Comparison of ENCODE assay signal across 34 cellular contexts in genomic region chr1:152759453-152760173, GRCh38. TPM values are rescaled to one million over a fixed set of nuclear protein-coding genes. Genes with fewer than 3 reads are reported as not detected.
"Had no signal": no experiment of that assay in that cellular context is flagged by ENCODE, and none has a peak within 500 bp of the region (broad histone marks: within the 10 kb centered on the region; RNA-seq: fewer than 3 reads in every experiment).

No MANE protein-coding gene starts in this region.

- H3K4me3 Mint-ChIP-seq: activated CD4-positive, alpha-beta memory T cell treated with anti-CD3 and anti-CD28 coated beads for 36 hours; activated CD4-positive, alpha-beta T cell treated with anti-CD3 and anti-CD28 coated beads, Interleukin-2, amount 10 ng/mL, durations not matched to agents 7 days and 5 days; activated naive CD4-positive, alpha-beta T cell treated with anti-CD3 and anti-CD28 coated beads for 36 hours; activated naive CD8-positive, alpha-beta T cell; activated T-helper 17 cell treated with anti-CD3 and anti-CD28 coated beads, Interleukin-2, amount 50 U/mL, for 72 hours; IgD-negative memory B cell; T-helper 17 cell; WTC11 had no signal

- H3K27me3 ChIP-seq: brain microvascular endothelial cell, SJSA1 had no signal

- ATAC-seq: activated T-helper 17 cell treated with anti-CD3 and anti-CD28 coated beads, Interleukin-2, amount 50 U/mL, for 72 hours; Panc1; T-helper 17 cell; WTC11 had no signal

- H3K9me3 Mint-ChIP-seq: activated CD4-positive, alpha-beta memory T cell treated with anti-CD3 and anti-CD28 coated beads for 36 hours; activated CD4-positive, alpha-beta T cell treated with anti-CD3 and anti-CD28 coated beads, Interleukin-2, amount 10 ng/mL, durations not matched to agents 7 days and 5 days; activated naive CD4-positive, alpha-beta T cell treated with anti-CD3 and anti-CD28 coated beads for 36 hours; activated T-helper 17 cell treated with anti-CD3 and anti-CD28 coated beads, Interleukin-2, amount 50 U/mL, for 72 hours had no signal

- H3K4me1 ChIP-seq: SJSA1 had no signal

- H3K4me1 Mint-ChIP-seq: activated CD4-positive, alpha-beta T cell treated with anti-CD3 and anti-CD28 coated beads, Interleukin-2, amount 10 ng/mL, durations not matched to agents 7 days and 5 days; activated T-helper 17 cell treated with anti-CD3 and anti-CD28 coated beads, Interleukin-2, amount 50 U/mL, for 72 hours; IgD-negative memory B cell; T-helper 17 cell; WTC11 had no signal

- H3K27ac Mint-ChIP-seq: activated CD4-positive, alpha-beta memory T cell treated with anti-CD3 and anti-CD28 coated beads for 36 hours; activated CD4-positive, alpha-beta T cell treated with anti-CD3 and anti-CD28 coated beads, Interleukin-2, amount 10 ng/mL, durations not matched to agents 7 days and 5 days; activated naive CD4-positive, alpha-beta T cell treated with anti-CD3 and anti-CD28 coated beads for 36 hours; activated naive CD8-positive, alpha-beta T cell; activated T-helper 17 cell treated with anti-CD3 and anti-CD28 coated beads, Interleukin-2, amount 50 U/mL, for 72 hours; IgD-negative memory B cell; T-helper 17 cell; WTC11 had no signal

- H3K36me3 Mint-ChIP-seq: activated CD4-positive, alpha-beta memory T cell treated with anti-CD3 and anti-CD28 coated beads for 36 hours; activated naive CD8-positive, alpha-beta T cell; IgD-negative memory B cell had no signal

- H3K27ac ChIP-seq: brain microvascular endothelial cell, SJSA1 had no signal

- DNase-seq: activated CD4-positive, alpha-beta memory T cell treated with anti-CD3 and anti-CD28 coated beads for 36 hours; activated CD4-positive, alpha-beta T cell treated with anti-CD3 and anti-CD28 coated beads, Interleukin-2, amount 10 ng/mL, durations not matched to agents 7 days and 5 days; activated CD4-positive, CD25-positive, alpha-beta regulatory T cell treated with anti-CD3 and anti-CD28 coated beads, Interleukin-2, amount 50 U/mL, for 72 hours; activated CD8-positive, alpha-beta memory T cell treated with anti-CD3 and anti-CD28 coated beads for 24 hours; activated gamma-delta T cell; activated naive CD4-positive, alpha-beta T cell treated with anti-CD3 and anti-CD28 coated beads for 36 hours; activated T-cell treated with anti-CD3 and anti-CD28 coated beads for 4 hours; activated T-cell treated with anti-CD3 and anti-CD28 coated beads, Interleukin-2, amount 50 U/mL, for 48 hours; amygdala; brain microvascular endothelial cell; KG1; NCI-H1092 treated with DMSO at 0.1 percent for 48 hours; NCI-H1417 treated with DMSO at 0.1 percent for 48 hours; NCI-H1694; NCI-H2029; NCI-H2107; NCI-H2171 treated with DMSO at 0.1 percent for 48 hours; NCI-H226; NCI-H510A; NCI-H526 treated with DMSO at 0.1 percent for 48 hours; NCI-H82; RPMI8226; SHP77; T-helper 17 cell; T-helper 9 cell had no signal

- H3K4me3 ChIP-seq: SJSA1 had no signal

RNA-seq across cellular contexts. Expression of gene KPRP, which starts 1.8 kb away (rescaled TPM):
- total RNA-seq: activated CD4-positive, alpha-beta memory T cell treated with anti-CD3 and anti-CD28 coated beads for 36 hours; activated CD4-positive, alpha-beta T cell treated with anti-CD3 and anti-CD28 coated beads, Interleukin-2, amount 10 ng/mL, durations not matched to agents 7 days and 5 days; activated naive CD4-positive, alpha-beta T cell treated with anti-CD3 and anti-CD28 coated beads for 36 hours; activated T-helper 17 cell treated with anti-CD3 and anti-CD28 coated beads, Interleukin-2, amount 50 U/mL, for 72 hours; LHCN-M2; M059J; OCI-LY7; SJSA1; T-helper 17 cell; WTC11 had no signal
- polyA plus RNA-seq: IgD-negative memory B cell had no signal

RNA-seq across cellular contexts. Expression of gene LCE1F, which starts 15.3 kb away (rescaled TPM):
- total RNA-seq: activated CD4-positive, alpha-beta memory T cell treated with anti-CD3 and anti-CD28 coated beads for 36 hours; activated CD4-positive, alpha-beta T cell treated with anti-CD3 and anti-CD28 coated beads, Interleukin-2, amount 10 ng/mL, durations not matched to agents 7 days and 5 days; activated naive CD4-positive, alpha-beta T cell treated with anti-CD3 and anti-CD28 coated beads for 36 hours; activated T-helper 17 cell treated with anti-CD3 and anti-CD28 coated beads, Interleukin-2, amount 50 U/mL, for 72 hours; LHCN-M2; M059J; OCI-LY7; SJSA1; T-helper 17 cell; WTC11 had no signal
- polyA plus RNA-seq: IgD-negative memory B cell had no signal

RNA-seq across cellular contexts. Expression of gene LCE1E, which starts 26.4 kb away (rescaled TPM):
- total RNA-seq: activated CD4-positive, alpha-beta memory T cell treated with anti-CD3 and anti-CD28 coated beads for 36 hours; activated CD4-positive, alpha-beta T cell treated with anti-CD3 and anti-CD28 coated beads, Interleukin-2, amount 10 ng/mL, durations not matched to agents 7 days and 5 days; activated naive CD4-positive, alpha-beta T cell treated with anti-CD3 and anti-CD28 coated beads for 36 hours; activated T-helper 17 cell treated with anti-CD3 and anti-CD28 coated beads, Interleukin-2, amount 50 U/mL, for 72 hours; LHCN-M2; M059J; OCI-LY7; SJSA1; T-helper 17 cell; WTC11 had no signal
- polyA plus RNA-seq: IgD-negative memory B cell had no signal

RNA-seq across cellular contexts. Expression of gene LCE1D, which starts 36.9 kb away (rescaled TPM):
- total RNA-seq: activated CD4-positive, alpha-beta memory T cell treated with anti-CD3 and anti-CD28 coated beads for 36 hours; activated CD4-positive, alpha-beta T cell treated with anti-CD3 and anti-CD28 coated beads, Interleukin-2, amount 10 ng/mL, durations not matched to agents 7 days and 5 days; activated naive CD4-positive, alpha-beta T cell treated with anti-CD3 and anti-CD28 coated beads for 36 hours; activated T-helper 17 cell treated with anti-CD3 and anti-CD28 coated beads, Interleukin-2, amount 50 U/mL, for 72 hours; LHCN-M2; M059J; OCI-LY7; SJSA1; T-helper 17 cell; WTC11 had no signal
- polyA plus RNA-seq: IgD-negative memory B cell had no signal

RNA-seq across cellular contexts. Expression of gene LCE1C, which starts 46.8 kb away (rescaled TPM):
- total RNA-seq: activated CD4-positive, alpha-beta memory T cell treated with anti-CD3 and anti-CD28 coated beads for 36 hours; activated CD4-positive, alpha-beta T cell treated with anti-CD3 and anti-CD28 coated beads, Interleukin-2, amount 10 ng/mL, durations not matched to agents 7 days and 5 days; activated naive CD4-positive, alpha-beta T cell treated with anti-CD3 and anti-CD28 coated beads for 36 hours; activated T-helper 17 cell treated with anti-CD3 and anti-CD28 coated beads, Interleukin-2, amount 50 U/mL, for 72 hours; LHCN-M2; M059J; OCI-LY7; SJSA1; T-helper 17 cell; WTC11 had no signal
- polyA plus RNA-seq: IgD-negative memory B cell had no signal
